In the genomic region with DNA sequence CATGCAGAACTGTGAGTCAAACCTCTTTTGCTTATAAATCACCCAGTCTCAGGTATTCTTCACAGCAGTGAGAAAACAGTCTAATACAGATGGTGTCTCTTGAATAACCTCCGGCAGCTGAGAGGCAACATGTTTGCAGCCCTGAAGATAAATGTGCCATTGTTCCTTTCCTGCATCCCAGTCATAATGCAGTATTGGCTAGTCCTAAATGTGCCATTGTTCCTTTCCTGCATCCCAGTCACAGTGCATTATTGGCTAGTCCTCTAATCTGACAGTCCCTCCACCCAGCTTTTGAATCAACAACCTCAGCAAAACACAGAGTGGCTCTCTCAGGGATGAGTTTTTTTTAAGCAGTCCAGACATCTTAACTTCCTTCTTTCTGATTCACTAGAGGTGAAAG, we compare ENCODE assay signal across 20 cellular contexts.
DNase-seq lines count a peak whose midpoint lies in the region; ATAC-seq, FAIRE-seq and TF ChIP-seq lines count a peak whose summit lies in the region.
"Had no signal": no experiment of that assay in that cellular context is flagged by ENCODE, and none has a peak within 500 bp of the region (broad histone marks: within the 10 kb centered on the region; RNA-seq: fewer than 3 reads in every experiment).

No MANE protein-coding gene starts in this region.

- no peak for DNase-seq in D721Med (ENCODE audit: insufficient read length, low spot score)
- peak; percentile 63 for DNase-seq in midbrain (lab: John Stamatoyannopoulos, UW)
- DNase-seq in substantia nigra (lab: John Stamatoyannopoulos, UW) = peak in 27 of 49 donors; percentile 0 to 68 (median 11)
- no peak for DNase-seq in left cardiac atrium
- DNase-seq in stimulated activated CD4-positive, alpha-beta T cell treated with anti-CD3 and anti-CD28 coated beads, Interleukin-12 subunit alpha, Interleukin-12 subunit beta, amount 100 ng/mL, for 4 hours = no peak
- DNase-seq in WERI-Rb-1 = no peak
- DNase-seq: CD8-positive, alpha-beta memory T cell; GOT3; NCI-H1092 treated with DMSO at 0.1 percent for 48 hours; NCI-H146; NCI-H2029 treated with DMSO at 0.1 percent for 48 hours; NCI-H510A; NCI-H774; PC-3 had no signal

- 81 to 89% methylated on average over 1 of the region's 1 CpG for WGBS in ectodermal cell, 2 experiments

- H3K27me3 ChIP-seq in ectodermal cell (ENCODE audit: control insufficient read depth, insufficient read depth, low read length, poor library complexity, severe bottlenecking) (no peaks in the 10 kb centered on the region), WERI-Rb-1 (ENCODE audit: insufficient read depth, low read depth, severe bottlenecking) (no peaks in the 10 kb centered on the region)
- H3K27me3 ChIP-seq: BLaER1 treated with 17β-estradiol and CSF1 and Interleukin-3, amounts not matched to agents 10 nM and 100 nM had no signal

- peak; percentile 70 for FAIRE-seq in D721Med (lab: Jason Lieb, UNC)
- FAIRE-seq: A549, GM12891, K562 had no signal

- H3K4me1 ChIP-seq in ectodermal cell (ENCODE audit: control insufficient read depth, insufficient read depth, low read length) = peaks cover 6% of the 10 kb centered on the region
- H3K4me1 ChIP-seq: A549; BLaER1 treated with 17β-estradiol and CSF1 and Interleukin-3, amounts not matched to agents 10 nM and 100 nM had no signal

- no peak for TF ChIP-seq CTCF in D721Med (IDR thresholded peaks at IDR 0.05; ENCODE audit: insufficient read depth, missing control alignments)
- TF ChIP-seq CTCF in WERI-Rb-1 (IDR thresholded peaks at IDR 0.05; ENCODE audit: low read depth, low read length) = no peak

- H3K27ac ChIP-seq in ectodermal cell (ENCODE audit: insufficient read depth, low read depth, low read length, poor library complexity, severe bottlenecking) (peak overlapping the region; percentile 36), substantia nigra (ENCODE audit: low read depth, low read length, poor library complexity, severe bottlenecking) (no peak overlapping the region), WERI-Rb-1 (no peak overlapping the region)
- H3K27ac ChIP-seq: A549; BLaER1 treated with 17β-estradiol and CSF1 and Interleukin-3, amounts not matched to agents 10 nM and 100 nM; RWPE1 had no signal

- H3K36me3 ChIP-seq in ectodermal cell (ENCODE audit: control insufficient read depth, insufficient read depth, low read length) (no peaks in the 10 kb centered on the region), WERI-Rb-1 (no peaks in the 10 kb centered on the region)
- H3K36me3 ChIP-seq: BLaER1 treated with 17β-estradiol and CSF1 and Interleukin-3, amounts not matched to agents 10 nM and 100 nM had no signal

- H3K4me3 ChIP-seq in ectodermal cell (ENCODE audit: insufficient read depth, low read depth, low read length) = no peak overlapping the region
- no peak overlapping the region for H3K4me3 ChIP-seq in WERI-Rb-1 (ENCODE audit: low read depth, low read length)
- H3K4me3 ChIP-seq: A549; BLaER1 treated with 17β-estradiol and CSF1 and Interleukin-3, amounts not matched to agents 10 nM and 100 nM; K562 had no signal

- no peak for ATAC-seq in left cardiac atrium
- ATAC-seq: A549, K562, PC-3 had no signal

- intact Hi-C loops in left cardiac atrium (cut with DNase I) = no loop called here

- H3K9me3 ChIP-seq in ectodermal cell (ENCODE audit: control insufficient read depth, low read length) (no peaks in the 10 kb centered on the region), WERI-Rb-1 (ENCODE audit: severe bottlenecking) (no peaks in the 10 kb centered on the region)
- H3K9me3 ChIP-seq: A549; BLaER1 treated with 17β-estradiol and CSF1 and Interleukin-3, amounts not matched to agents 10 nM and 100 nM had no signal

Comparison
In these comparisons a context has a peak if more than half of its experiments do, and no peak if none do; other contexts are left out.
1. DNase-seq: peak in midbrain (single experiment) and substantia nigra (27 of 49); none in D721Med (single experiment), left cardiac atrium (single experiment), stimulated activated CD4-positive, alpha-beta T cell treated with anti-CD3 and anti-CD28 coated beads, Interleukin-12 subunit alpha, Interleukin-12 subunit beta, amount 100 ng/mL, for 4 hours (single experiment) and WERI-Rb-1 (single experiment).